23 cellular contexts compared by ENCODE assay signal in the genomic region with DNA sequence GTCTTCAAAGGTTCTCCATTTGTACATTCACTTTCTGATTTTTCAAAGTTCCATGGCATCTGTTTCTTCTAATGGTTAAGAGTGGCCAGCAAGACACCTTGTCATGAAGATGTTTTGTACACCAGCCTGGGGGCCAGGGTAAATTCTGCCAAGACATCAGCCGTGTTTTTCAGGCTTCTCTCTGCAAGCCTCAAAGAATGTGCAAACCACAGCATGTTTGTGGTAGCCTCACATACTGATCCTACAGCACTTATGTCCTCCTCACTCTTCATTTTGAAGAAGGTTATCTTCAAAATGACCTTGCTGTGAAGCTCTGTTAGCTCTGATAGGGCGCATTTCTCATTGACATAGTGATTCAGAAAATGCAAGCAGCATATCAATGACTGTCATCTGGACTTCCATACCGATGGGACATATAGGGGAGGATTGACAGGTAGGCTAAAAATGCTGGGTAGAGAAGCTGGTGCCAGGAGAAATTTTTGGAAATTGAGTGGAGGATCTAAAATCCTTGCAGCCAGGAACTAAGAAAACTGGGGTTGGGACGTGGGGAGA. TPM values are rescaled to one million over a fixed set of nuclear protein-coding genes. Genes with fewer than 3 reads are reported as not detected.
A peak's percentile ranks its signal among the peaks of the same experiment; 100 is the strongest.
DNase-seq lines count a peak whose midpoint lies in the region; ATAC-seq, FAIRE-seq and TF ChIP-seq lines count a peak whose summit lies in the region.
"Had no signal": no experiment of that assay in that cellular context is flagged by ENCODE, and none has a peak within 500 bp of the region (broad histone marks: within the 10 kb centered on the region; RNA-seq: fewer than 3 reads in every experiment).

No MANE protein-coding gene starts in this region.

- no peak overlapping the region for H2BK120ac ChIP-seq in mesenchymal stem cell (ENCODE audit: low read depth, low read length)

- no peak overlapping the region for H3K27ac ChIP-seq in A549
- H3K27ac ChIP-seq in brain microvascular endothelial cell: no peak overlapping the region
- H3K27ac ChIP-seq in mesenchymal stem cell (ENCODE audit: low read length, poor library complexity, severe bottlenecking): no peak overlapping the region
- H3K27ac ChIP-seq: BLaER1, GM23248 had no signal

- H3K9me3 ChIP-seq in A549 (no peaks in the 10 kb centered on the region), mesenchymal stem cell (ENCODE audit: control insufficient read depth, low read length) (no peaks in the 10 kb centered on the region)
- H3K9me3 ChIP-seq: BLaER1 had no signal

- no peak overlapping the region for H3K4ac ChIP-seq in mesenchymal stem cell (ENCODE audit: low read depth in 1 of 2, low read length in 2 of 2)

- H3K4me3 ChIP-seq in A549: no peak overlapping the region
- no peak overlapping the region for H3K4me3 ChIP-seq in brain microvascular endothelial cell (ENCODE audit: low read depth, low read length)
- no peak overlapping the region for H3K4me3 ChIP-seq in mesenchymal stem cell (ENCODE audit: insufficient read depth in 1 of 2, low read depth in 1 of 2, low read length in 2 of 2)
- H3K4me3 ChIP-seq: BLaER1, GM12878, GM23248 had no signal

- DNase-seq in A549 (ENCODE audit: low read depth in 1 of 2, low spot score in 1 of 2): no peak
- peak; percentile 56 for DNase-seq in NCI-H226
- peak; percentile 67 for DNase-seq in brain microvascular endothelial cell
- peak; percentile 62 for DNase-seq in mesenchymal stem cell
- no peak for DNase-seq in stimulated activated naive CD8-positive, alpha-beta T cell treated with anti-CD3 and anti-CD28 coated beads, Interleukin-15, amount 100 ng/mL, for 72 hours
- DNase-seq in NCI-H1092 treated with DMSO at 0.1 percent for 48 hours (lab: John Stamatoyannopoulos, UW): no peak
- no peak for DNase-seq in H54 (ENCODE audit: insufficient read length, low spot score)
- DNase-seq: CD4-positive, alpha-beta memory T cell; DMS153; GM23248; HCEC 1CT; KBM-7; NCI-H1436; NCI-H2081; NCI-H2171 treated with DMSO at 0.1 percent for 48 hours; NCI-H446 treated with DMSO at 0.1 percent for 48 hours; NCI-H69; Right ventricle myocardium superior had no signal

- H3K36me3 ChIP-seq in brain microvascular endothelial cell (replicated peaks): no peaks in the 10 kb centered on the region
- H3K36me3 ChIP-seq in mesenchymal stem cell (ENCODE audit: control insufficient read depth in 1 of 2, insufficient read depth in 2 of 2, low read depth in 1 of 2, low read length in 2 of 2): no peaks in the 10 kb centered on the region
- H3K36me3 ChIP-seq: BLaER1 had no signal

- H3K4me1 ChIP-seq in A549 (peaks cover 16% of the 10 kb centered on the region; the same call in 2 of the 3 replicates), mesenchymal stem cell (ENCODE audit: control insufficient read depth, insufficient read depth, low read depth, low read length) (no peaks in the 10 kb centered on the region)
- H3K4me1 ChIP-seq: BLaER1 had no signal

- no peak overlapping the region for H3K27ac Mint-ChIP-seq in stimulated activated naive CD8-positive, alpha-beta T cell treated with anti-CD3 and anti-CD28 coated beads, Interleukin-15, amount 100 ng/mL, for 72 hours
- H3K27ac Mint-ChIP-seq: CD4-positive, alpha-beta memory T cell had no signal

- TF ChIP-seq RAD21 in A549 (conservative IDR thresholded peaks at IDR 0.05 in 1 of 2, IDR thresholded peaks at IDR 0.05 in 1 of 2): no peak

- H3K4me2 ChIP-seq in A549 (no peak overlapping the region), mesenchymal stem cell (ENCODE audit: low read length, poor library complexity, severe bottlenecking) (no peak overlapping the region)
- H3K4me2 ChIP-seq: BLaER1 had no signal

- no peak for TF ChIP-seq POLR2A in A549 (IDR thresholded peaks at IDR 0.05; ENCODE audit: low read length)
- no peak for TF ChIP-seq POLR2A in H54 (IDR thresholded peaks at IDR 0.05; ENCODE audit: low read depth, low read length)

- no peak overlapping the region for H2BK15ac ChIP-seq in mesenchymal stem cell (ENCODE audit: low read depth, poor library complexity, severe bottlenecking)

- no peak overlapping the region for H3K23ac ChIP-seq in mesenchymal stem cell (ENCODE audit: low read length in 2 of 2)

- in situ Hi-C loops in brain microvascular endothelial cell (cut with HindIII; ENCODE audit: low pct_ligation_motif_present, low sequenced_read_pairs): no loop called here

- POLR2A ChIA-PET in A549 (lab: Yijun Ruan, JAX): no interaction called here

- CTCF ChIA-PET in A549 (lab: Yijun Ruan, JAX): interaction anchor here (1.0 to 4.4 kb wide), 2 partner anchors 21 to 25 kb away, joined by 4 to 26 read pairs; no protein-coding TSS in a partner anchor

- H3K4me3 Mint-ChIP-seq in stimulated activated naive CD8-positive, alpha-beta T cell treated with anti-CD3 and anti-CD28 coated beads, Interleukin-15, amount 100 ng/mL, for 72 hours: no peak overlapping the region
- H3K4me3 Mint-ChIP-seq: CD4-positive, alpha-beta memory T cell had no signal

- peak; percentile 18 for FAIRE-seq in A549 (lab: Jason Lieb, UNC)
- FAIRE-seq in H54 (lab: Jason Lieb, UNC): no peak
- FAIRE-seq: A204.1, GM12878 had no signal

- H3K27me3 Mint-ChIP-seq in stimulated activated naive CD8-positive, alpha-beta T cell treated with anti-CD3 and anti-CD28 coated beads, Interleukin-15, amount 100 ng/mL, for 72 hours: peaks cover 9% of the 10 kb centered on the region
- H3K27me3 Mint-ChIP-seq: CD4-positive, alpha-beta memory T cell had no signal

- H3K9me3 Mint-ChIP-seq in stimulated activated naive CD8-positive, alpha-beta T cell treated with anti-CD3 and anti-CD28 coated beads, Interleukin-15, amount 100 ng/mL, for 72 hours: no peaks in the 10 kb centered on the region

- no peak overlapping the region for H4K91ac ChIP-seq in mesenchymal stem cell (ENCODE audit: low read length)

- peak overlapping the region in 1 of 2 experiments; percentile 96 for H2BK12ac ChIP-seq in mesenchymal stem cell (ENCODE audit: low read length in 2 of 2)

- peak overlapping the region in 1 of 2 experiments; percentile 95 for H3K18ac ChIP-seq in mesenchymal stem cell (ENCODE audit: low read depth in 1 of 2, low read length in 2 of 2)

- H3K79me1 ChIP-seq in mesenchymal stem cell (replicated peaks; ENCODE audit: low read length, poor library complexity, severe bottlenecking): no peaks in the 10 kb centered on the region

- H4K8ac ChIP-seq in mesenchymal stem cell (ENCODE audit: low read length): no peak overlapping the region

- ATAC-seq in A549: no peak
- no peak for ATAC-seq in stimulated activated naive CD8-positive, alpha-beta T cell treated with anti-CD3 and anti-CD28 coated beads, Interleukin-15, amount 100 ng/mL, for 72 hours
- no peak for ATAC-seq in HG03139 (IDR thresholded peaks at IDR 0.05; ENCODE audit: unreplicated experiment)
- ATAC-seq: GM12878, Panc1 had no signal

- no peak for TF ChIP-seq CTCF in A549 (IDR thresholded peaks at IDR 0.05)
- TF ChIP-seq CTCF in brain microvascular endothelial cell (IDR thresholded peaks at IDR 0.05; ENCODE audit: low read depth, low read length, missing control alignments): no peak

- no peaks in the 10 kb centered on the region for H3K27me3 ChIP-seq in brain microvascular endothelial cell (replicated peaks)
- no peaks in the 10 kb centered on the region for H3K27me3 ChIP-seq in mesenchymal stem cell (ENCODE audit: control insufficient read depth in 1 of 2, insufficient read depth in 1 of 2, low read length in 2 of 2)
- H3K27me3 ChIP-seq: BLaER1 had no signal

- H2AK5ac ChIP-seq in mesenchymal stem cell (ENCODE audit: low read length, severe bottlenecking): no peak overlapping the region

- H2AFZ ChIP-seq in mesenchymal stem cell (ENCODE audit: low read depth, low read length): no peak overlapping the region
- H2AFZ ChIP-seq: GM23248 had no signal

- H3K9ac ChIP-seq in mesenchymal stem cell (ENCODE audit: low read length): no peak overlapping the region
- H3K9ac ChIP-seq: BLaER1, GM23248 had no signal

- no peak overlapping the region for H3K14ac ChIP-seq in mesenchymal stem cell (ENCODE audit: low read length in 2 of 2)

- H3K4me1 Mint-ChIP-seq in stimulated activated naive CD8-positive, alpha-beta T cell treated with anti-CD3 and anti-CD28 coated beads, Interleukin-15, amount 100 ng/mL, for 72 hours: no peaks in the 10 kb centered on the region
- H3K4me1 Mint-ChIP-seq: CD4-positive, alpha-beta memory T cell had no signal

- WGBS in A549 (ENCODE audit: missing lambda C conversion rate): 52% methylated on average over 4 of the region's 4 CpGs
- 56% methylated on average over 4 of the region's 4 CpGs for WGBS in mesenchymal stem cell

- H2BK5ac ChIP-seq in mesenchymal stem cell (ENCODE audit: low read depth, low read length, poor library complexity, severe bottlenecking): no peak overlapping the region

- no peak for TF ChIP-seq EP300 in A549 (IDR thresholded peaks at IDR 0.05)

TF ChIP-seq in A549, 52 proteins besides CTCF, POLR2A, EP300 and RAD21 (continues in another document):
- TF ChIP-seq NR3C1 (IDR thresholded peaks at IDR 0.05) (no peak), KDM1A (IDR thresholded peaks at IDR 0.05; ENCODE audit: low read depth) (no peak), HOXA7 (CRISPR knock-in tag; IDR thresholded peaks at IDR 0.05) (no peak), FOXS1 (CRISPR knock-in tag; IDR thresholded peaks at IDR 0.05) (no peak), MAZ (IDR thresholded peaks at IDR 0.05; ENCODE audit: borderline replicate concordance, low read depth, low read length) (no peak), HOXB5 (CRISPR knock-in tag; IDR thresholded peaks at IDR 0.05) (no peak), BHLHE40 (IDR thresholded peaks at IDR 0.05; ENCODE audit: low read depth, low read length) (no peak), ZC3H11A (IDR thresholded peaks at IDR 0.05) (no peak)
- TF ChIP-seq, protein P1, sequence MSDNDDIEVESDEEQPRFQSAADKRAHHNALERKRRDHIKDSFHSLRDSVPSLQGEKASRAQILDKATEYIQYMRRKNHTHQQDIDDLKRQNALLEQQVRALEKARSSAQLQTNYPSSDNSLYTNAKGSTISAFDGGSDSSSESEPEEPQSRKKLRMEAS (IDR thresholded peaks at IDR 0.05): no peak

RNA-seq across cellular contexts. Expression of a gene that starts 59.3 kb away (rescaled TPM):
- 0.54 and 0.57 TPM in 2 replicates for polyA plus RNA-seq in A549 (2011; rRNA removed)
- under 0.01 and 0.05 TPM in 2 replicates for polyA plus RNA-seq in A549 (2012; cell fraction: cytosol; rRNA removed)
- 0.12 TPM in 1 of 2 replicates, not detected in the other for polyA plus RNA-seq in A549 (2012; cell fraction: nucleus; rRNA removed)
- polyA plus RNA-seq in A549 (2017; fragmentation: RNase III; extraction: RNeasy Plus Mini Kit Qiagen cat#74134 plus additional on column Dnase treatment): 0.04 to 0.18 TPM (median 0.10 TPM) in 3 replicates
- 0.39 and 0.74 TPM in 2 replicates for polyA minus RNA-seq in A549 (2011; rRNA and poly(A)+ RNA removed)
- 2.1 TPM for polyA plus RNA-seq in mesenchymal stem cell (2013, experiment 1 of 2)
- polyA plus RNA-seq in mesenchymal stem cell (2013, experiment 2 of 2): 1.7 TPM

Comparison
In these comparisons a context has a peak if more than half of its experiments do, and no peak if none do; other contexts are left out.
1. DNase-seq: peak in NCI-H226 (single experiment), brain microvascular endothelial cell (single experiment) and mesenchymal stem cell (single experiment); none in A549 (0 of 2), stimulated activated naive CD8-positive, alpha-beta T cell treated with anti-CD3 and anti-CD28 coated beads, Interleukin-15, amount 100 ng/mL, for 72 hours (0 of 2), NCI-H1092 treated with DMSO at 0.1 percent for 48 hours (single experiment) and H54 (single experiment).